Comparison of ENCODE assay signal across 19 cellular contexts in the genomic region with DNA sequence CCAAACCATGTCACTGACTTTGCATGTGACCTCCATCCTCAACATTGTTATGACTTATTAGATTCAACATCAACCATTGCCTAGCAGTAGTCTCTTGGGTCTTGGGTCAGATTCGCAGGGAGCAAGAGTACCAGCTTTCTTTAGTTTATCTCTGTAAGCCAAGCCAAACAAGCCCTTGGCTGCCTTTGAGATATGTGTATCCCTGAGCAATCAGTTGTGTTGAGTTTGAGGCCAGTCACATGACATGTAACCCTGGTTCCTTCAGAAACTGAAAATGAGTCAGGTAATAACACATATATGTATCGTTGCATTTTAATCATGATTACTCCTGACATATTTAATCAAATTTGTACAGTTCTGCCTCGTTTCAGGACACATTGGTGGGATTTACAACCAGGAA.
A peak's percentile ranks its signal among the peaks of the same experiment; 100 is the strongest.
DNase-seq lines count a peak whose midpoint lies in the region; ATAC-seq, FAIRE-seq and TF ChIP-seq lines count a peak whose summit lies in the region.
"Had no signal": no experiment of that assay in that cellular context is flagged by ENCODE, and none has a peak within 500 bp of the region (broad histone marks: within the 10 kb centered on the region; RNA-seq: fewer than 3 reads in every experiment).

No MANE protein-coding gene starts in this region.

- FAIRE-seq in K562 (lab: Jason Lieb, UNC) = no peak
- FAIRE-seq: G401.6, GM12892, H54 had no signal

- H3K4me2 ChIP-seq in K562 (ENCODE audit: insufficient read depth, low read length) = no peak overlapping the region
- H3K4me2 ChIP-seq: BLaER1 had no signal

- no peak overlapping the region for H3K27ac ChIP-seq in K562 (ENCODE audit: extremely low read depth, low read depth, low read length)
- H3K27ac ChIP-seq: BLaER1, C4-2B had no signal

- ATAC-seq in K562 (no peak), sciatic nerve (peak; percentile 64), HG03097 (IDR thresholded peaks at IDR 0.05; ENCODE audit: low FRiP score, unreplicated experiment) (no peak)
- ATAC-seq: CD8-positive, alpha-beta T cell had no signal

- no TSS peak for BruUV-seq in K562 (replicated peaks; lab: Mats Ljungman, UMichigan)

- no peaks in the 10 kb centered on the region for H3K9me1 ChIP-seq in K562 (ENCODE audit: control insufficient read depth, insufficient read depth, low read length)

- TF ChIP-seq RAD21 in K562 (CRISPR knock-in tag; conservative IDR thresholded peaks at IDR 0.05 in 1 of 2, IDR thresholded peaks at IDR 0.05 in 1 of 2) = no peak

- CTCF ChIA-PET in K562 (lab: Yijun Ruan, JAX; ENCODE audit: low intra/inter-chr PET ratio) = no interaction called here

- TF ChIP-seq EP300 in K562 (IDR thresholded peaks at IDR 0.05; ENCODE audit: low read length) = no peak

- H4K20me1 ChIP-seq in K562 (replicated peaks; ENCODE audit: control insufficient read depth, insufficient read depth, low read length) = no peaks in the 10 kb centered on the region
- H4K20me1 ChIP-seq: BLaER1 had no signal

- no peak for TF ChIP-seq POLR2A in K562 (conservative IDR thresholded peaks at IDR 0.05)

- in situ Hi-C loops in K562 (cut with MboI) = no loop called here

- 33% methylated on average over 3 of the region's 3 CpGs for WGBS in K562 (ENCODE audit: insufficient coverage, low coverage, missing lambda C conversion rate)

- H2AFZ ChIP-seq in K562 (ENCODE audit: low read depth, low read length) = no peak overlapping the region

- DNase-seq in K562 (ENCODE audit: extremely low read depth in 1 of 4, low spot score in 3 of 4) (no peak), fibroblast of peridontal ligament (ENCODE audit: extremely low read depth) (peak; percentile 91), sciatic nerve (ENCODE audit: low spot score) (no peak), NCI-H2029 (lab: John Stamatoyannopoulos, UW) (no peak), AG08396 (ENCODE audit: low spot score) (no peak)
- DNase-seq: Caco-2; CD4-positive, CD25-positive, alpha-beta regulatory T cell; CD8-positive, alpha-beta T cell; DMS153; DND-41; GOT3; HFFc6 had no signal

- H3K9ac ChIP-seq in K562 (ENCODE audit: insufficient read depth in 1 of 2, low read depth in 2 of 2, low read length in 2 of 2) = no peak overlapping the region
- H3K9ac ChIP-seq: BLaER1 had no signal

- H3K4me1 ChIP-seq in K562 (replicated peaks in 1 of 2; ENCODE audit: control insufficient read depth in 2 of 2, insufficient read depth in 2 of 2, low read length in 2 of 2) = no peaks in the 10 kb centered on the region
- H3K4me1 ChIP-seq: BLaER1, Caco-2, HAP-1 had no signal

- H3K27me3 ChIP-seq in K562 (ENCODE audit: control insufficient read depth in 2 of 2, insufficient read depth in 2 of 2, low read length in 2 of 2) = no peaks in the 10 kb centered on the region
- H3K27me3 ChIP-seq: BLaER1 had no signal

- no peaks in the 10 kb centered on the region for H3K9me3 ChIP-seq in K562 (replicated peaks; ENCODE audit: control insufficient read depth, insufficient read depth, low read depth, low read length)
- H3K9me3 ChIP-seq: BLaER1, Caco-2, HAP-1 had no signal

- TF ChIP-seq CTCF in K562 (IDR thresholded peaks at IDR 0.05 in 2 of 3, conservative IDR thresholded peaks at IDR 0.05 in 1 of 3; ENCODE audit: insufficient read depth in 2 of 3, low read depth in 1 of 3, low read length in 3 of 3) = no peak

- intact Hi-C loops in K562 (cut with micrococcal nuclease) (no loop called here), sciatic nerve (cut with DNase I) (no loop called here)

- POLR2A ChIA-PET in K562 (lab: Yijun Ruan, JAX) = no interaction called here

- no peaks in the 10 kb centered on the region for H3K79me2 ChIP-seq in K562 (ENCODE audit: control insufficient read depth, insufficient read depth, low read length)

- no peaks in the 10 kb centered on the region for H3K36me3 ChIP-seq in K562 (ENCODE audit: control insufficient read depth, insufficient read depth, low read length)
- H3K36me3 ChIP-seq: BLaER1, HAP-1 had no signal

- no peak overlapping the region for H3K4me3 ChIP-seq in K562
- H3K4me3 ChIP-seq: BLaER1, HAP-1 had no signal

TF ChIP-seq in K562, 482 proteins besides CTCF, POLR2A, EP300 and RAD21:
- no peak for TF ChIP-seq WHSC1 (IDR thresholded peaks at IDR 0.05; ENCODE audit: low read length)
- TF ChIP-seq, protein P1, sequence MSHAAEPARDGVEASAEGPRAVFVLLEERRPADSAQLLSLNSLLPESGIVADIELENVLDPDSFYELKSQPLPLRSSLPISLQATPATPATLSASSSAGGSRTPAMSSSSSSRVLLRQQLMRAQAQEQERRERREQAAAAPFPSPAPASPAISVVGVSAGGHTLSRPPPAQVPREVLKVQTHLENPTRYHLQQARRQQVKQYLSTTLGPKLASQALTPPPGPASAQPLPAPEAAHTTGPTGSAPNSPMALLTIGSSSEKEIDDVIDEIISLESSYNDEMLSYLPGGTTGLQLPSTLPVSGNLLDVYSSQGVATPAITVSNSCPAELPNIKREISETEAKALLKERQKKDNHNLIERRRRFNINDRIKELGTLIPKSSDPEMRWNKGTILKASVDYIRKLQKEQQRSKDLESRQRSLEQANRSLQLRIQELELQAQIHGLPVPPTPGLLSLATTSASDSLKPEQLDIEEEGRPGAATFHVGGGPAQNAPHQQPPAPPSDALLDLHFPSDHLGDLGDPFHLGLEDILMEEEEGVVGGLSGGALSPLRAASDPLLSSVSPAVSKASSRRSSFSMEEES (CRISPR knock-in tag; IDR thresholded peaks at IDR 0.05) = peak; percentile 79
